14 cellular contexts compared by ENCODE assay signal in the genomic region with DNA sequence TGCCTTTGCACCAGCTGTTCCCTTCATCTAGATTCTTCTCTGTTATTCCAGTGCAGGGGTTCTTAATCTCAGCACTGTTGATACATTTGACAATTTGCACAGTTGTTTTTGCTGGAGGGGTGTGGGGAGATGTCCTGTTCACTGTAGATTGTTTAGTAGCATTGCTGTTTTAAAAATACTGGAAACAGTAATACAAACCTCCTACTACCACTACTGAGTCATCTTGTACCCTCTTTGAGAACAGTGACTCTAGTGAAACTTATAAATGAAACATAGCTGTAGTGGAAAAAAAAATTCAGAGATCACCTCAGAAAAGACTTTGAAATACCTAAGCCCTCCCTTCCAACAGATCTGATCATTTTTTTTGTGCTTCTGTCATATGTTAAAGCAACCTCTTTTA.
DNase-seq lines count a peak whose midpoint lies in the region; ATAC-seq and TF ChIP-seq lines count a peak whose summit lies in the region.
"Had no signal": no experiment of that assay in that cellular context is flagged by ENCODE, and none has a peak within 500 bp of the region (broad histone marks: within the 10 kb centered on the region; RNA-seq: fewer than 3 reads in every experiment).

No MANE protein-coding gene starts in this region.

- intact Hi-C loops in A673 (cut with micrococcal nuclease; ENCODE audit: unreplicated experiment) = no loop called here

- TF ChIP-seq EP300 in upper lobe of left lung (IDR thresholded peaks at IDR 0.05) = no peak

- no peak overlapping the region for H3K27ac Mint-ChIP-seq in glutamatergic neuron (ENCODE audit: unreplicated experiment)
- H3K27ac Mint-ChIP-seq: B cell; natural killer cell; stimulated activated naive CD8-positive, alpha-beta T cell treated with anti-CD3 and anti-CD28 coated beads, Interleukin-15, amount 100 ng/mL, for 72 hours had no signal

- H3K27ac ChIP-seq in upper lobe of left lung = no peak overlapping the region
- H3K27ac ChIP-seq in A673 (ENCODE audit: low read depth, low read length, poor library complexity, severe bottlenecking) = no peak overlapping the region

- no peaks in the 10 kb centered on the region for H3K36me3 Mint-ChIP-seq in glutamatergic neuron (ENCODE audit: unreplicated experiment)
- H3K36me3 Mint-ChIP-seq: natural killer cell had no signal

- POLR2A ChIA-PET in A673 (lab: Charles Lee; ENCODE audit: low non-redundant PET) = no interaction called here

- CTCF ChIA-PET in A673 (lab: Charles Lee) = no interaction called here

- H3K27me3 ChIP-seq in upper lobe of left lung (no peaks in the 10 kb centered on the region), A673 (replicated peaks; ENCODE audit: insufficient read depth, low read depth, low read length, poor library complexity) (peaks cover 6% of the 10 kb centered on the region)

- H3K27me3 Mint-ChIP-seq in glutamatergic neuron (ENCODE audit: unreplicated experiment) = peaks cover 2% of the 10 kb centered on the region
- H3K27me3 Mint-ChIP-seq: B cell; stimulated activated naive CD8-positive, alpha-beta T cell treated with anti-CD3 and anti-CD28 coated beads, Interleukin-15, amount 100 ng/mL, for 72 hours had no signal

- BruUV-seq in A673 (replicated peaks; lab: Mats Ljungman, UMichigan) = no TSS peak

- no peak for TF ChIP-seq POLR2A in upper lobe of left lung (IDR thresholded peaks at IDR 0.05)

- DNase-seq in GM12865 (ENCODE audit: low read depth) = peak; percentile 44
- DNase-seq in upper lobe of left lung = no peak
- DNase-seq in C1 segment of cervical spinal cord (lab: John Stamatoyannopoulos, UW) = no peak
- DNase-seq in A673 (ENCODE audit: low spot score) = no peak
- no peak for DNase-seq in glutamatergic neuron
- DNase-seq: aorta; natural killer cell; NCI-H345; stimulated activated naive CD8-positive, alpha-beta T cell treated with anti-CD3 and anti-CD28 coated beads, Interleukin-15, amount 100 ng/mL, for 72 hours had no signal

- H3K36me3 ChIP-seq in upper lobe of left lung (no peaks in the 10 kb centered on the region), A673 (ENCODE audit: insufficient read depth, low read length, poor library complexity, severe bottlenecking) (no peaks in the 10 kb centered on the region)

- no peak for TF ChIP-seq CTCF in GM12865 (IDR thresholded peaks at IDR 0.05; ENCODE audit: insufficient read depth, low read depth, low read length, missing control alignments)
- no peak for TF ChIP-seq CTCF in upper lobe of left lung (IDR thresholded peaks at IDR 0.05)
- TF ChIP-seq CTCF in A673 (conservative IDR thresholded peaks at IDR 0.05; ENCODE audit: low read depth, low read length) = no peak
- TF ChIP-seq CTCF in glutamatergic neuron (IDR thresholded peaks at IDR 0.05; ENCODE audit: partially characterized antibody, unreplicated experiment) = no peak

- H3K4me3 ChIP-seq in GM12865 (ENCODE audit: low read depth, low read length) (no peak overlapping the region), upper lobe of left lung (no peak overlapping the region), A673 (ENCODE audit: low read depth, low read length, poor library complexity, severe bottlenecking) (no peak overlapping the region)

- no peaks in the 10 kb centered on the region for H3K4me1 Mint-ChIP-seq in glutamatergic neuron (ENCODE audit: low read depth, unreplicated experiment)
- H3K4me1 Mint-ChIP-seq: B cell; natural killer cell; stimulated activated naive CD8-positive, alpha-beta T cell treated with anti-CD3 and anti-CD28 coated beads, Interleukin-15, amount 100 ng/mL, for 72 hours had no signal

- no peaks in the 10 kb centered on the region for H3K4me1 ChIP-seq in upper lobe of left lung
- H3K4me1 ChIP-seq in A673 (ENCODE audit: insufficient read depth, low read length, poor library complexity, severe bottlenecking) = no peaks in the 10 kb centered on the region

- H3K9me3 ChIP-seq in upper lobe of left lung = no peaks in the 10 kb centered on the region
- H3K9me3 ChIP-seq in A673 (ENCODE audit: low read depth, low read length, poor library complexity, severe bottlenecking) = no peaks in the 10 kb centered on the region

- H3K9me3 Mint-ChIP-seq in glutamatergic neuron (ENCODE audit: unreplicated experiment) = peaks cover 1% of the 10 kb centered on the region

- H3K4me3 Mint-ChIP-seq in glutamatergic neuron (ENCODE audit: unreplicated experiment) = no peak overlapping the region
- H3K4me3 Mint-ChIP-seq: B cell; natural killer cell; stimulated activated naive CD8-positive, alpha-beta T cell treated with anti-CD3 and anti-CD28 coated beads, Interleukin-15, amount 100 ng/mL, for 72 hours had no signal

- peak; percentile 52 for ATAC-seq in GM19397 (IDR thresholded peaks at IDR 0.05; ENCODE audit: unreplicated experiment)
- ATAC-seq in HG02798 (IDR thresholded peaks at IDR 0.05; ENCODE audit: poor library complexity, unreplicated experiment) = peak; percentile 89
- ATAC-seq in HG03558 (IDR thresholded peaks at IDR 0.05; ENCODE audit: extremely low read depth, unreplicated experiment) = peak; percentile 73
- no peak for ATAC-seq in upper lobe of left lung (ENCODE audit: low FRiP score in 2 of 2)
- ATAC-seq: HepG2; natural killer cell; stimulated activated naive CD8-positive, alpha-beta T cell treated with anti-CD3 and anti-CD28 coated beads, Interleukin-15, amount 100 ng/mL, for 72 hours had no signal

Comparison
In these comparisons a context has a peak if more than half of its experiments do, and no peak if none do; other contexts are left out.
1. ATAC-seq: peak in GM19397 (single experiment), HG02798 (single experiment) and HG03558 (single experiment); none in upper lobe of left lung (0 of 2).